Comparison of ENCODE assay signal across 8 cellular contexts in the genomic region with DNA sequence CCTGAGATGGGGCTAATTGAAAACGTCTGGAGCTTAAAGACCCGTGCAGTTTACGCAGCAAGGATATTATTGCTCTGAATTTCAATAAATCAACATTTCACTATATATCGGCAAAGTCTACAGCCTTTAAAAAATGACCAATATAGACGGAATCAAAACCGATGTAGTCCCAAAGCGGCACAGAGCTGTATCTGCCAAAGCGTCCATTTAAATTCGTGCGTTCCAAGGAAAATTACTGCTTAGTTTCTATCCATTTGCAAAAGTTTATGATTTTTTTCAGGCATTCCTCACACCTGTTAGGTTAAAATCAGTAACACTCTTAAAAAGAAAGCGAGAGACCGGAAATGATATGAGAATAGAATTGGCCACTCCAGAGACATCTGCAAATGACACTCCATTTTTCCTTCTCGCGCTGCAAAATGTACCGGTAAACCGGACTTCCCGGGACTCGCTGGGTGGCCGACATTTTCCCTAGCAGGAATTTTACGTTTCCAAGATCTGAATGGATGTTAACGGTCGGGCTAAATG. TPM values are rescaled to one million over a fixed set of nuclear protein-coding genes. Genes with fewer than 3 reads are reported as not detected.
DNase-seq lines count a peak whose midpoint lies in the region; ATAC-seq and TF ChIP-seq lines count a peak whose summit lies in the region.

No MANE protein-coding gene starts in this region.

- H2AFZ ChIP-seq in OCI-LY3 (ENCODE audit: low read depth, low read length): peak overlapping the region; percentile 90

- whole genome bisulfite sequencing in endodermal cell (ENCODE audit: insufficient coverage in 1 of 2, insufficient read length in 1 of 2), 2 experiments: 5 to 11% methylated on average over 9 to 22 of the region's 22 CpGs

- H3K4me1 Mint-ChIP-seq in HFFc6 (ENCODE audit: low read depth): peaks cover 33% of the 10 kb centered on the region
- peaks cover 24% of the 10 kb centered on the region for H3K4me1 Mint-ChIP-seq in endodermal cell
- H3K4me1 Mint-ChIP-seq in naive thymus-derived CD4-positive, alpha-beta T cell: peaks cover 19 to 53% (median 45%) of the 10 kb centered on the region in 7 donors

- peaks cover 58% of the 10 kb centered on the region for H3K79me2 ChIP-seq in OCI-LY3 (ENCODE audit: low read length)

- peak overlapping the region; percentile 95 for H3K4me2 ChIP-seq in OCI-LY3 (ENCODE audit: low read length)

- peak overlapping the region; percentile 99 for H3K27ac Mint-ChIP-seq in HFFc6
- H3K27ac Mint-ChIP-seq in endodermal cell: peak overlapping the region; percentile 70
- peak overlapping the region; percentile 96 to 100 (median 99) for H3K27ac Mint-ChIP-seq in naive thymus-derived CD4-positive, alpha-beta T cell

- ATAC-seq in naive thymus-derived CD4-positive, alpha-beta T cell: peak; percentile 24
- no peak for ATAC-seq in HG03108 (IDR thresholded peaks at IDR 0.05; ENCODE audit: unreplicated experiment)

- peak overlapping the region; percentile 89 for H3K4me3 ChIP-seq in GM12875 (ENCODE audit: low read depth, low read length)
- peak overlapping the region; percentile 94 for H3K4me3 ChIP-seq in OCI-LY3 (ENCODE audit: low read length)
- peak overlapping the region; percentile 94 for H3K4me3 ChIP-seq in endodermal cell (ENCODE audit: low read length)
- H3K4me3 ChIP-seq in naive thymus-derived CD4-positive, alpha-beta T cell (ENCODE audit: low read length): peak overlapping the region; percentile 88

- TF ChIP-seq CTCF in GM12875 (IDR thresholded peaks at IDR 0.05; ENCODE audit: borderline replicate concordance, insufficient read depth, low read depth, low read length) (no peak), HFFc6 (IDR thresholded peaks at IDR 0.05) (no peak), OCI-LY3 (IDR thresholded peaks at IDR 0.05; ENCODE audit: low read depth, low read length) (no peak), endodermal cell (conservative IDR thresholded peaks at IDR 0.05) (no peak)

- peaks cover 37% of the 10 kb centered on the region for H4K20me1 ChIP-seq in OCI-LY3 (ENCODE audit: insufficient read depth, low read length)

- H3K27me3 ChIP-seq in OCI-LY3 (ENCODE audit: low read depth, low read length) (no peaks in the 10 kb centered on the region), endodermal cell (ENCODE audit: control insufficient read depth, insufficient read depth, low read length, poor library complexity, severe bottlenecking) (peaks cover 16% of the 10 kb centered on the region)
- H3K27me3 ChIP-seq in naive thymus-derived CD4-positive, alpha-beta T cell (ENCODE audit: control insufficient read depth in 2 of 2, insufficient read depth in 2 of 2, low read length in 2 of 2): no peaks in the 10 kb centered on the region

- peak overlapping the region; percentile 95 for H3K27ac ChIP-seq in OCI-LY3 (ENCODE audit: low read length)
- peak overlapping the region; percentile 99 for H3K27ac ChIP-seq in endodermal cell (ENCODE audit: low read depth, low read length)
- peak overlapping the region; percentile 97 for H3K27ac ChIP-seq in naive thymus-derived CD4-positive, alpha-beta T cell (ENCODE audit: low read depth, low read length)

- peak overlapping the region; percentile 99 for H3K4me3 Mint-ChIP-seq in HFFc6
- peak overlapping the region; percentile 99 for H3K4me3 Mint-ChIP-seq in endodermal cell
- H3K4me3 Mint-ChIP-seq in naive thymus-derived CD4-positive, alpha-beta T cell: peak overlapping the region; percentile 95 to 100 (median 99)

- peaks cover 21% of the 10 kb centered on the region for H3K9me3 Mint-ChIP-seq in HFFc6
- H3K9me3 Mint-ChIP-seq in endodermal cell: no peaks in the 10 kb centered on the region
- peaks cover 0 to 20% (median 0%) of the 10 kb centered on the region in 11 donors for H3K9me3 Mint-ChIP-seq in naive thymus-derived CD4-positive, alpha-beta T cell

- CTCF ChIA-PET in naive thymus-derived CD4-positive, alpha-beta T cell (lab: Charles Lee): interaction anchor here (0.8 to 1.6 kb wide), 3 partner anchors 10 to 166 kb away, joined by 3 to 7 read pairs (median 6); no protein-coding TSS in a partner anchor

- H3K4me1 ChIP-seq in OCI-LY3 (ENCODE audit: low read length): peaks cover 33% of the 10 kb centered on the region
- no peaks in the 10 kb centered on the region for H3K4me1 ChIP-seq in endodermal cell (ENCODE audit: control insufficient read depth, insufficient read depth, low read length)
- peaks cover 32 to 33% of the 10 kb centered on the region in 2 donors for H3K4me1 ChIP-seq in naive thymus-derived CD4-positive, alpha-beta T cell (ENCODE audit: control insufficient read depth in 2 of 2, insufficient read depth in 2 of 2, low read length in 2 of 2)

- H3K9ac ChIP-seq in OCI-LY3 (ENCODE audit: low read length) (peak overlapping the region; percentile 100), endodermal cell (ENCODE audit: extremely low read depth, low read length, poor library complexity, severe bottlenecking) (peak overlapping the region; percentile 100)

- H3K36me3 ChIP-seq in OCI-LY3 (replicated peaks; ENCODE audit: low read depth, low read length): peaks cover 41% of the 10 kb centered on the region
- H3K36me3 ChIP-seq in endodermal cell (ENCODE audit: control insufficient read depth, insufficient read depth, low read length): peaks cover 37% of the 10 kb centered on the region
- H3K36me3 ChIP-seq in naive thymus-derived CD4-positive, alpha-beta T cell (ENCODE audit: control insufficient read depth in 2 of 3, insufficient read depth in 3 of 3, low read length in 3 of 3): peaks cover 34 to 43% (median 34%) of the 10 kb centered on the region in 3 experiments

- intact Hi-C loops in naive thymus-derived CD4-positive, alpha-beta T cell (cut with micrococcal nuclease): loop anchor here (1.0 to 10.0 kb wide), 15 partner anchors 10 to 1968 kb away; partner anchors contain the start of genes DNAJB11 (in 2 of the 2), RFC4 (in 2 of the 2), SENP2 (in 2 of the 2) and ETV5 (in 1 of the 2)

- H3K9me3 ChIP-seq in OCI-LY3 (ENCODE audit: insufficient read depth, low read length): no peaks in the 10 kb centered on the region
- H3K9me3 ChIP-seq in endodermal cell (ENCODE audit: control insufficient read depth, low read length): no peaks in the 10 kb centered on the region
- no peaks in the 10 kb centered on the region for H3K9me3 ChIP-seq in naive thymus-derived CD4-positive, alpha-beta T cell (ENCODE audit: control insufficient read depth in 2 of 3, low read length in 3 of 3)

- H3K27me3 Mint-ChIP-seq in HFFc6 (ENCODE audit: insufficient read depth) (peaks cover 18% of the 10 kb centered on the region), endodermal cell (ENCODE audit: insufficient read depth) (peaks cover 36% of the 10 kb centered on the region)
- peaks cover 0 to 3% (median 0%) of the 10 kb centered on the region in 5 donors for H3K27me3 Mint-ChIP-seq in naive thymus-derived CD4-positive, alpha-beta T cell

- peak; percentile 31 for DNase-seq in HFFc6
- DNase-seq in endodermal cell: no peak
- peak in 2 of 9 donors; percentile 65 to 69 for DNase-seq in naive thymus-derived CD4-positive, alpha-beta T cell
- DNase-seq in T-helper 9 cell: no peak
- no peak for DNase-seq in activated CD4-positive, CD25-positive, alpha-beta regulatory T cell treated with anti-CD3 and anti-CD28 coated beads, Interleukin-2, amount 50 U/mL, for 72 hours

- H3K36me3 Mint-ChIP-seq in HFFc6 (ENCODE audit: low read depth): peaks cover 43% of the 10 kb centered on the region
- peaks cover 40% of the 10 kb centered on the region for H3K36me3 Mint-ChIP-seq in endodermal cell (ENCODE audit: low read depth)
- H3K36me3 Mint-ChIP-seq in naive thymus-derived CD4-positive, alpha-beta T cell: peaks cover 13 to 41% (median 38%) of the 10 kb centered on the region in 5 donors

- POLR2A ChIA-PET in naive thymus-derived CD4-positive, alpha-beta T cell (lab: Charles Lee): interaction anchor here (0.6 to 5.8 kb wide), 33 partner anchors 10 to 1196 kb away, joined by 3 to 168 read pairs (median 6); partner anchors contain the start of genes DNAJB11, RFC4, RPL39L and SENP2

RNA-seq across cellular contexts. Expression of gene EIF4A2, which starts 0.8 kb away (rescaled TPM):
- total RNA-seq in HFFc6 (2021; fragmentation: NEBNext Ultra II Directional; extraction: Animal tissue kit (Norgen Biotek cat#: 25700)): 100 to 1,000 TPM; 249 to 363 (median 264) TPM
- 100 to 1,000 TPM; 329 TPM for total RNA-seq in endodermal cell
- 599 TPM for polyA plus RNA-seq in endodermal cell (2013, experiment 1 of 2)
- polyA plus RNA-seq in endodermal cell (2013, experiment 2 of 2): 546 TPM
- 100 to 1,000 TPM; 401 to 804 (median 650) TPM for total RNA-seq in naive thymus-derived CD4-positive, alpha-beta T cell
- 100 to 1,000 TPM; 237 to 329 TPM for polyA plus RNA-seq in naive thymus-derived CD4-positive, alpha-beta T cell

RNA-seq across cellular contexts. Expression of gene RFC4, which starts 23.7 kb away (rescaled TPM):
- 10 to 100 TPM; 13.3 to 27.9 (median 25.7) TPM for total RNA-seq in HFFc6 (2021; fragmentation: NEBNext Ultra II Directional; extraction: Animal tissue kit (Norgen Biotek cat#: 25700))
- 100 to 1,000 TPM in 1 of 2 donors, 10 to 100 TPM in 1; 57.6 to 111 TPM for total RNA-seq in endodermal cell
- 105 TPM for polyA plus RNA-seq in endodermal cell (2013, experiment 1 of 2)
- polyA plus RNA-seq in endodermal cell (2013, experiment 2 of 2): 92.0 TPM
- 10 to 100 TPM in 4 of 5 experiments, 1 to 10 TPM in 1; 8.7 to 71.6 (median 22.1) TPM for total RNA-seq in naive thymus-derived CD4-positive, alpha-beta T cell
- polyA plus RNA-seq in naive thymus-derived CD4-positive, alpha-beta T cell: 10 to 100 TPM; 22.5 to 28.1 TPM

RNA-seq across cellular contexts. Expression of gene ADIPOQ, which starts 59.9 kb away (rescaled TPM):
- not detected for total RNA-seq in HFFc6 (2021; fragmentation: NEBNext Ultra II Directional; extraction: Animal tissue kit (Norgen Biotek cat#: 25700))
- not detected for total RNA-seq in endodermal cell
- not detected for polyA plus RNA-seq in endodermal cell (2013, experiment 1 of 2)
- polyA plus RNA-seq in endodermal cell (2013, experiment 2 of 2): not detected
- not detected for total RNA-seq in naive thymus-derived CD4-positive, alpha-beta T cell
- not detected for polyA plus RNA-seq in naive thymus-derived CD4-positive, alpha-beta T cell
